ENCODE assay signal across 8 cellular contexts in the genomic region with DNA sequence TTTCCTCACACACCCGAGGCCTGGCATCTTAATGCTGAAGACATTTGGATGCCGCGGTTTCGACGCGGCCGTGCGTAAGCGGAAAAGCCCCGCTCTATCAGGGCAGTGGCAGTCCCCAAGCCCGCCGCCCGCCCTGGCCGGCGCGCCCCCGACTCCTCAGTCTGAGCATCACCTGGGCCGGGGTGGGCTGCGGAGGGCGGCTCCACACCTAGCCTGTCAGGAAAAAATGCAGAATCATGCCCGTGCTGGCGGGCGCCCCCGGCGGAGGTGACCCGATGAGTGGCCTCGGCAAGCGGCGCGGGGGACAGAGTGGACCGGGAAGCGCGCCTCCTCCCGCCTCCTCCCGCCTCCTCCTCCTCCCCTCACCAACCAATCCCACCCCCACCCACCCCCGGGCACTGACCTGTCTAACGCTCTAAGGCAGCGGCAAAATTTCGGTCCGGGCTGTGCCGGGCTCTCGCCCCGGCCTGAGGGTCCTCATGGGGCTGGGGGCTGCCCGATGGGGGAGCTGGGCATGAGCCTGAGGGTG. TPM values are rescaled to one million over a fixed set of nuclear protein-coding genes. Genes with fewer than 3 reads are reported as not detected.
DNase-seq lines count a peak whose midpoint lies in the region; ATAC-seq and TF ChIP-seq lines count a peak whose summit lies in the region.

No MANE protein-coding gene starts in this region.

- CTCF ChIA-PET in WTC11 (lab: Charles Lee) = interaction anchor here (0.5 to 4.0 kb wide), 29 partner anchors 8 to 1541 kb away, joined by 3 to 36 read pairs (median 5); partner anchors contain the start of genes ARHGEF25, CYP27B1, DTX3 and OS9

- H3K4me3 ChIP-seq in fibroblast of lung (replicated peaks in 1 of 4; ENCODE audit: control extremely low read depth in 1 of 4, insufficient read depth in 1 of 4, low read depth in 3 of 4, low read length in 4 of 4) = peak overlapping the region in 3 of 4 experiments; percentile 50 to 60 (median 60)
- H3K4me3 ChIP-seq in neuron (ENCODE audit: low read length) = peak overlapping the region; percentile 64

- H4K20me1 ChIP-seq in fibroblast of lung (ENCODE audit: control insufficient read depth, extremely low read depth, insufficient read depth, low read length) = no peaks in the 10 kb centered on the region

- H3K9me3 Mint-ChIP-seq in WTC11 = no peaks in the 10 kb centered on the region

- H3K79me2 ChIP-seq in fibroblast of lung (ENCODE audit: control insufficient read depth, insufficient read depth, low read length) = no peaks in the 10 kb centered on the region

- ATAC-seq in HG02885 (IDR thresholded peaks at IDR 0.05; ENCODE audit: poor library complexity, unreplicated experiment) (peak; percentile 14), WTC11 (peak; percentile 35), HG03135 (IDR thresholded peaks at IDR 0.05; ENCODE audit: unreplicated experiment) (no peak), GM19351 (IDR thresholded peaks at IDR 0.05; ENCODE audit: unreplicated experiment) (no peak)

- peak overlapping the region; percentile 46 for H2AFZ ChIP-seq in fibroblast of lung (ENCODE audit: low read length)
- peak overlapping the region; percentile 98 for H2AFZ ChIP-seq in neuron (ENCODE audit: low read depth, low read length)

- H3K27me3 Mint-ChIP-seq in WTC11 (ENCODE audit: low read depth) = peaks cover 83% of the 10 kb centered on the region

- H3K9me3 ChIP-seq in fibroblast of lung (ENCODE audit: control insufficient read depth, insufficient read depth, low read depth, low read length) (no peaks in the 10 kb centered on the region), neuron (ENCODE audit: low read length) (no peaks in the 10 kb centered on the region)

- POLR2A ChIA-PET in WTC11 (lab: Charles Lee) = interaction anchor here (1.0 to 1.2 kb wide), 2 partner anchors 12 to 29 kb away, joined by 3 read pairs; no protein-coding TSS in a partner anchor

- TF ChIP-seq CTCF in WTC11 (IDR thresholded peaks at IDR 0.05) = no peak
- no peak for TF ChIP-seq CTCF in fibroblast of lung (conservative IDR thresholded peaks at IDR 0.05 in 1 of 2, IDR thresholded peaks at IDR 0.05 in 1 of 2; ENCODE audit: low read depth in 1 of 2, low read length in 2 of 2)

- DNase-seq in Daoy (ENCODE audit: low read depth) (peak; percentile 48), WTC11 (ENCODE audit: low spot score) (peak; percentile 51), fibroblast of lung (ENCODE audit: low read depth in 2 of 2) (peak in 1 of 2 donors; percentile 32), COLO829 (ENCODE audit: low spot score) (no peak)

- H3K36me3 ChIP-seq in fibroblast of lung (ENCODE audit: control insufficient read depth, insufficient read depth, low read length) (no peaks in the 10 kb centered on the region), neuron (ENCODE audit: insufficient read depth, low read length) (peaks cover 20% of the 10 kb centered on the region)

- H3K27me3 ChIP-seq in fibroblast of lung (ENCODE audit: control insufficient read depth, insufficient read depth, low read length) (peaks cover 16% of the 10 kb centered on the region), neuron (ENCODE audit: insufficient read depth, low read length) (no peaks in the 10 kb centered on the region)

- H3K4me2 ChIP-seq in fibroblast of lung (ENCODE audit: extremely low read depth, insufficient read depth, low read length) = peak overlapping the region; percentile 88

- peak overlapping the region; percentile 74 for H3K4me3 Mint-ChIP-seq in WTC11

- H3K27ac ChIP-seq in fibroblast of lung (ENCODE audit: insufficient read depth, low read length) = no peak overlapping the region

- H3K27ac Mint-ChIP-seq in WTC11 = no peak overlapping the region

- no peaks in the 10 kb centered on the region for H3K36me3 Mint-ChIP-seq in WTC11

- H3K4me1 Mint-ChIP-seq in WTC11 = peaks cover 16% of the 10 kb centered on the region

- H3K4me1 ChIP-seq in fibroblast of lung (ENCODE audit: control insufficient read depth, extremely low read depth, insufficient read depth, low read length) (no peaks in the 10 kb centered on the region), neuron (ENCODE audit: insufficient read depth, low read length) (peaks cover 16% of the 10 kb centered on the region)

- peak overlapping the region; percentile 42 for H3K9ac ChIP-seq in fibroblast of lung (ENCODE audit: insufficient read depth, low read length)

TF ChIP-seq in WTC11, 78 proteins besides CTCF, POLR2A, EP300 and RAD21:
- TF ChIP-seq MAX (CRISPR knock-in tag; IDR thresholded peaks at IDR 0.05) (no peak), CBFB (CRISPR knock-in tag; IDR thresholded peaks at IDR 0.05; ENCODE audit: low read depth) (no peak), ESRRA (CRISPR knock-in tag; IDR thresholded peaks at IDR 0.05; ENCODE audit: borderline replicate concordance) (no peak), CDX4 (CRISPR knock-in tag; IDR thresholded peaks at IDR 0.05; ENCODE audit: borderline replicate concordance) (no peak), SOX15 (CRISPR knock-in tag; IDR thresholded peaks at IDR 0.05) (no peak), GTF2I (CRISPR knock-in tag; conservative IDR thresholded peaks at IDR 0.05) (no peak)

RNA-seq across cellular contexts. Expression of gene B4GALNT1, which starts 0.6 kb away (rescaled TPM):
- total RNA-seq in Daoy (2014; rRNA removed; shearing (Covaris generic)) = 36.5 and 60.9 TPM in 2 replicates
- total RNA-seq in WTC11 (2021) = 0.46 to 1.2 TPM (median 1.2 TPM) in 3 replicates
- 0.51 and 2.3 TPM in 2 replicates for total RNA-seq in fibroblast of lung
- 1.3 and 3.4 TPM in 2 replicates for polyA plus RNA-seq in fibroblast of lung
- polyA plus RNA-seq in fibroblast of lung (2012) = 1.1 and 3.2 TPM in 2 replicates
- polyA minus RNA-seq in fibroblast of lung (ENCODE audit: low replicate concordance) = 1.4 and 24.5 TPM in 2 replicates

RNA-seq across cellular contexts. Expression of gene ARHGEF25, which starts 21.2 kb away (rescaled TPM):
- 0.95 and 5.6 TPM in 2 replicates for total RNA-seq in Daoy (2014; rRNA removed; shearing (Covaris generic))
- total RNA-seq in WTC11 (2021) (11.9 to 19.0 TPM (median 17.2 TPM) in 3 replicates), fibroblast of lung (34.4 and 40.0 TPM in 2 replicates)
- 12.1 and 15.7 TPM in 2 replicates for polyA plus RNA-seq in fibroblast of lung
- 13.0 and 19.1 TPM in 2 replicates for polyA plus RNA-seq in fibroblast of lung (2012)
- polyA minus RNA-seq in fibroblast of lung (ENCODE audit: low replicate concordance) = 11.7 and 20.1 TPM in 2 replicates

RNA-seq across cellular contexts. Expression of gene DTX3, which starts 27.8 kb away (rescaled TPM):
- 12.3 and 12.7 TPM in 2 replicates for total RNA-seq in Daoy (2014; rRNA removed; shearing (Covaris generic))
- 52.4 to 57.0 TPM (median 55.7 TPM) in 3 replicates for total RNA-seq in WTC11 (2021)
- total RNA-seq in fibroblast of lung = 16.4 and 30.4 TPM in 2 replicates
- 12.1 and 17.3 TPM in 2 replicates for polyA plus RNA-seq in fibroblast of lung
- 11.3 and 15.0 TPM in 2 replicates for polyA plus RNA-seq in fibroblast of lung (2012)
- 20.3 and 33.1 TPM in 2 replicates for polyA minus RNA-seq in fibroblast of lung (ENCODE audit: low replicate concordance)

RNA-seq across cellular contexts. Expression of gene PIP4K2C, which starts 41.4 kb away (rescaled TPM):
- 35.2 and 44.9 TPM in 2 replicates for total RNA-seq in Daoy (2014; rRNA removed; shearing (Covaris generic))
- total RNA-seq in WTC11 (2021) (25.4 to 26.9 TPM (median 25.8 TPM) in 3 replicates), fibroblast of lung (9.0 and 11.9 TPM in 2 replicates)
- polyA plus RNA-seq in fibroblast of lung = 24.3 and 25.2 TPM in 2 replicates
- 14.0 and 14.1 TPM in 2 replicates for polyA plus RNA-seq in fibroblast of lung (2012)
- polyA minus RNA-seq in fibroblast of lung (ENCODE audit: low replicate concordance) = 17.0 and 21.8 TPM in 2 replicates

Comparison
In these comparisons a context has a peak if more than half of its experiments do, and no peak if none do; other contexts are left out.
1. ATAC-seq: peak in HG02885 (single experiment) and WTC11 (single experiment); none in HG03135 (single experiment) and GM19351 (single experiment).
2. RNA of gene B4GALNT1, which starts 0.6 kb away (total RNA-seq): 36.5 to 60.9 TPM in Daoy; 0.51 to 2.3 TPM in fibroblast of lung and 0.46 to 1.2 TPM in WTC11; every median in the first group is over 10 times any median in the second.